2 cellular contexts compared by ENCODE assay signal in the genomic region with DNA sequence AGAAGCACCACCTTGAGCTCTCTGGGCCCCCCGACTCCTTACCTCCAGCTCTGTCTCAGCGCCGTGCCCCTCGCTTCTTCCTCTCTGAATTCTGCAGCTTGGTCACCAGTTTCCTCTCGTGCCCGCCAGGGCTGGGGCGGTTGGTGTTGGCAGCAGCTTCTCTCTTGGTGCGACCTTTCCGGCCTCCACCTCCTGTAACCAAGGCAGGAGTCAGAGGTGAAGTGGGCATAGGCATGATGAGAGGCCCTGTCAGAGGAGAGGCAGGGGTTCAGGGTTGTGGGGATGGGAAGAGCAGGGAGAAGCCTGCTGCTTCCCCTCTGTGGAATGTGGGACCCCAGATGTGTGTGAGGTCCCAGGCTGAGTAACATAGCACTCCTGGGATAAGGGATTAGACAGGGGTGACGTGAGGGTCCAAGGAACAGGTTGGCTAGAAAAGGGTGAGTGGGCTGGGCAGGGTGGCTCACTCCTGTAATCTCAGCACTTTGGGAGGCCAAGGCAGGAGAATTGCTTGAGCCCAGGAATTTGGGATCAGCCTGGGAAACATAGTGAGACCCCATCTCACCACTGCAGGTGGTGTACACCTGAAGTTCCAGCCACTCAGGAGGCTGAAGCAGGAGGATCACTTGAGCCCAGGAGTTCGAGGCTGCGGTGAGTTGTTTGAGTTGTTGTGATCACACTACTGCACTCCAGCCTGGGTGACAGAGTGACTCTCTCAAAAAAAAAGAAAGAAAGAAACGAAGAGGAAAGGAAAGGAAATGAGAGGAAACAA.
TF ChIP-seq lines count a peak whose summit lies in the region.

No MANE protein-coding gene starts in this region.

TF ChIP-seq in SK-N-SH, 30 proteins besides CTCF, POLR2A, EP300 and RAD21 (continued from another document):
- TF ChIP-seq TAF1 (IDR thresholded peaks at IDR 0.05; ENCODE audit: borderline replicate concordance, low read depth, low read length) (no peak), EZH2phosphoT487 (IDR thresholded peaks at IDR 0.05; ENCODE audit: borderline replicate concordance, low read depth) (no peak), POLR2AphosphoS5 (IDR thresholded peaks at IDR 0.05; ENCODE audit: low read depth, low read length) (no peak), FOSL2 (IDR thresholded peaks at IDR 0.05; ENCODE audit: borderline replicate concordance, low read depth) (no peak), RXRA (IDR thresholded peaks at IDR 0.05; ENCODE audit: borderline replicate concordance, low read depth) (no peak), ELF1 (IDR thresholded peaks at IDR 0.05) (no peak), SMC3 (IDR thresholded peaks at IDR 0.05; ENCODE audit: low read depth, low read length) (no peak), JUND (IDR thresholded peaks at IDR 0.05) (no peak)
- TF ChIP-seq, protein P1, sequence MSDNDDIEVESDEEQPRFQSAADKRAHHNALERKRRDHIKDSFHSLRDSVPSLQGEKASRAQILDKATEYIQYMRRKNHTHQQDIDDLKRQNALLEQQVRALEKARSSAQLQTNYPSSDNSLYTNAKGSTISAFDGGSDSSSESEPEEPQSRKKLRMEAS (IDR thresholded peaks at IDR 0.05; ENCODE audit: low read depth), result no peak
- TF ChIP-seq, protein P2, sequence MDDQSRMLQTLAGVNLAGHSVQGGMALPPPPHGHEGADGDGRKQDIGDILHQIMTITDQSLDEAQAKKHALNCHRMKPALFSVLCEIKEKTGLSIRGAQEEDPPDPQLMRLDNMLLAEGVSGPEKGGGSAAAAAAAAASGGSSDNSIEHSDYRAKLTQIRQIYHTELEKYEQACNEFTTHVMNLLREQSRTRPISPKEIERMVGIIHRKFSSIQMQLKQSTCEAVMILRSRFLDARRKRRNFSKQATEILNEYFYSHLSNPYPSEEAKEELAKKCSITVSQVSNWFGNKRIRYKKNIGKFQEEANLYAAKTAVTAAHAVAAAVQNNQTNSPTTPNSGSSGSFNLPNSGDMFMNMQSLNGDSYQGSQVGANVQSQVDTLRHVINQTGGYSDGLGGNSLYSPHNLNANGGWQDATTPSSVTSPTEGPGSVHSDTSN (IDR thresholded peaks at IDR 0.05), result no peak

TF ChIP-seq in SK-N-SH treated with all-trans-retinoic acid at 6 μM for 48 hours, 23 proteins besides CTCF, POLR2A, EP300 and RAD21 (continued from another document):
- TF ChIP-seq BACH2 (CRISPR knock-in tag; IDR thresholded peaks at IDR 0.05; ENCODE audit: borderline replicate concordance), result no peak
